ENCODE assay signal across 1 cellular context in the genomic region with DNA sequence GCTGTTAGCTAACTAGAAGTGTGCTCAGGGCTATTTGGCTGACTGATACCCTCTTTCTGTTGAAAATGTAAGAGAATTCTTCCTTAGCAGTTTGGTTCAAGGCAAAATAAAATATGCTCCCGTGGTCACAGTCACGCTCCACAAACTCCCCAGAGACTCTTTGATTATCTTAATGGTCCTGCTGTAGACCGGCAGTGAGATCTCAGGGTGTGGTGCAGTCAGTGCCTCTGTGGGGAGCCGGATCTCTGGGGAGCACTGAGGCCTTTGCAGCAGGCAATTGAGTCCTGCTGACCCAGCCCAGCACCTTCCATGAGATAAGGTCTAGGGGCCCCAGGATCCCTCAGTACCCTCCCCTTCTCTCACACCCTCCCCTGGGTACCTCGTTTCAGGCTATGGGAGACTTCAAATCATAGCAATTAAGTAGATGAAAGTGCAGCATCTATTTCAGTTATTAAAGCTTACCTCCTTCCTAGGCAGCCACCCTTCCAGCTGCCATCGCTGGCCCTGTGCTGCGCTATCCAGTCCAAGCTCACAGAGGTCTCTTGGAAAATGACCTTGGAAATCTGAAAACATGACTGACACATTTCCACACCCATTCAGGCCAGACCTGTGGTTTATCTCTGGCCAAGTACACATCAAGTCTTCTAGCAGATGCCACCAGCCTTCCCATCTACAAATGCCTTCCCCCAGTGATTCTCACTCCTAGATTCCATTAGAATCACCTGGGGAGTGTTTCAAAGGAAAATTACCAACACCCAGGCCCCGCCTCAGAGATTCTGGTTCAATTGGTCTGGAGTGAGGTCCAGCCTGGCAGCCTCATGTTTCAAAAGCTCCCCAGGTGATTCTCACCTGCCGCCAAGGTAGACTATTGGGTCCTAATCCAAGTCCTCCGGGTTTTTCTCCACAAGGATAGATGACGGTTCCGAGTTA.
TF ChIP-seq lines count a peak whose summit lies in the region.

No MANE protein-coding gene starts in this region.

TF ChIP-seq in H1, 55 proteins besides CTCF, POLR2A, EP300 and RAD21:
- TF ChIP-seq POLR2AphosphoS5 (IDR thresholded peaks at IDR 0.05; ENCODE audit: low read depth, low read length) (no peak), NRF1 (IDR thresholded peaks at IDR 0.05; ENCODE audit: low read depth, low read length) (no peak), KDM4A (IDR thresholded peaks at IDR 0.05; ENCODE audit: low read depth, low read length, severe bottlenecking) (no peak), SP1 (IDR thresholded peaks at IDR 0.05; ENCODE audit: low read depth, low read length) (no peak), JUND (IDR thresholded peaks at IDR 0.05; ENCODE audit: low read length) (no peak), BACH1 (IDR thresholded peaks at IDR 0.05; ENCODE audit: low read length) (no peak), SIX5 (IDR thresholded peaks at IDR 0.05; ENCODE audit: low read depth, low read length) (no peak), CHD1 (IDR thresholded peaks at IDR 0.05; ENCODE audit: low read depth, low read length) (no peak), CHD2 (IDR thresholded peaks at IDR 0.05; ENCODE audit: low read length) (no peak), BCL11A (IDR thresholded peaks at IDR 0.05; ENCODE audit: low read depth in 2 of 2, low read length in 2 of 2) (no peak), CEBPB (IDR thresholded peaks at IDR 0.05; ENCODE audit: low read depth, low read length) (no peak), HDAC6 (IDR thresholded peaks at IDR 0.05; ENCODE audit: low read depth, low read length) (no peak), GABPA (IDR thresholded peaks at IDR 0.05; ENCODE audit: borderline replicate concordance, insufficient read depth, low read length) (no peak), YY1 (IDR thresholded peaks at IDR 0.05; ENCODE audit: low read depth, low read length) (no peak)
